8 cellular contexts compared by ENCODE assay signal in the genomic region with DNA sequence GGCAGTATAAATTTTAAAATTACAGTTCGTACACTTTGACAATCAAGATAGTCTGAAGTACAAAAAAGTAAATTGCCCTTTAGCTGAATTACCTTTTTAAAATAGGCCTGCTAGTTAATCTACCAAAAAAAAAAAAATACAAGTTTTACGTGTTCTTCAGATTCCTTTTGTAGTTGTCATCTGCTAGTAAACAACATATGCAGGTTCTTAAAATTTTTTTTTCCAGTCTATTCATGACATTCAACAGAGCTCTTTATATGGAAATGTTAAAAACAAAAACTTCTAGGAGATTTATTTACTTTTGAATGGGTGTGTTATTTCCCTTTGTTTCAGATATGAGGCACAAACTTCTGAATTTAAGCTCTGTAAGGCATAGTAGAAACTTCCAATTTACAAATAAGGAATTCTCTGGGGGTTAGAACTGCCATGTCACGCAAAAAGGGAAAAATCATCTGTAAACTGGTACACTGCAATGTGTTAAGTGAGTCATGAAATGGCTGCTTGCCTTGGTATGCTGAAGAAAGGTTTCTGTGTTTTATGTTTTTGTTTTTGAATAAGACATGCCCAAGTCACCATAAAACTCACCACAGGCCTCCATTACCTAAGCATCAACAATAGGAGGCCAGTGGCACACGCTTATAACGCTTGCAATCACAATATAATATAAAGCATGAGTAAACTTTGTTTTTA.
A peak's percentile ranks its signal among the peaks of the same experiment; 100 is the strongest.
DNase-seq lines count a peak whose midpoint lies in the region; ATAC-seq and TF ChIP-seq lines count a peak whose summit lies in the region.
"Not testable (repeated sequence)": the region's sequence is repeated elsewhere in the genome, so short reads cannot be mapped to it uniquely, and the experiment has no call there.

No MANE protein-coding gene starts in this region.

- H3K79me1 ChIP-seq in IMR-90 (ENCODE audit: low read depth in 1 of 2, low read length in 2 of 2): not testable (repeated sequence)
- peaks cover 22% of the 10 kb centered on the region for H3K79me1 ChIP-seq in trophoblast cell (ENCODE audit: low read length)

- dilution Hi-C loops in IMR-90 (cut with HindIII; ENCODE audit: low sequenced_read_pairs, unreplicated experiment): not testable (repeated sequence)

- not testable (repeated sequence) for H3K4me2 ChIP-seq in IMR-90 (ENCODE audit: low read depth, low read length); trophoblast cell (ENCODE audit: low read length)

- not testable (repeated sequence) for H3K56ac ChIP-seq in IMR-90 (ENCODE audit: extremely low read depth, insufficient read depth, low read length)

- H4K91ac ChIP-seq in IMR-90 (ENCODE audit: insufficient read depth, low read depth, low read length): not testable (repeated sequence)
- H4K91ac ChIP-seq in trophoblast cell (ENCODE audit: low read depth, low read length): peak overlapping the region; percentile 65

- H2BK15ac ChIP-seq in IMR-90 (ENCODE audit: low read depth, low read length): not testable (repeated sequence)

- TF ChIP-seq POLR2A in IMR-90 (IDR thresholded peaks at IDR 0.05; ENCODE audit: low read depth, low read length); uterus (IDR thresholded peaks at IDR 0.05): not testable (repeated sequence)

- not testable (repeated sequence) for H2AK5ac ChIP-seq in IMR-90 (ENCODE audit: low read depth, low read length); trophoblast cell (ENCODE audit: low read length)

- H3K9me3 ChIP-seq in IMR-90 (ENCODE audit: control insufficient read depth, insufficient read depth, low read length); iPS-18a (ENCODE audit: control insufficient read depth, low read depth, low read length); trophoblast cell (ENCODE audit: insufficient read depth, low read depth, low read length); uterus: not testable (repeated sequence)

- H3K4ac ChIP-seq in IMR-90 (ENCODE audit: low read depth, low read length): not testable (repeated sequence)
- peak overlapping the region; percentile 50 for H3K4ac ChIP-seq in trophoblast cell (ENCODE audit: low read depth, low read length)

- not testable (repeated sequence) for H4K12ac ChIP-seq in trophoblast cell (ENCODE audit: low read depth, low read length)

- CTCF ChIA-PET in IMR-90 (lab: Yijun Ruan, JAX): interaction anchor here (0.6 kb wide), 1 partner anchor 286 kb away, joined by 3 read pairs; no protein-coding TSS in a partner anchor
- CTCF ChIA-PET in activated CD4-positive, alpha-beta T cell treated with anti-CD3 and anti-CD28 coated beads for 36 hours (lab: Charles Lee): not testable (repeated sequence)

- H2BK120ac ChIP-seq in IMR-90 (ENCODE audit: low read depth, low read length): not testable (repeated sequence)
- peak overlapping the region; percentile 69 for H2BK120ac ChIP-seq in trophoblast cell (ENCODE audit: insufficient read depth, low read length, poor library complexity)

- POLR2A ChIA-PET in IMR-90 (lab: Charles Lee; ENCODE audit: unreplicated experiment): interaction anchor here (0.6 kb wide), 2 partner anchors 104 to 1627 kb away, joined by 5 to 8 read pairs; no protein-coding TSS in a partner anchor
- POLR2A ChIA-PET in activated CD4-positive, alpha-beta T cell treated with anti-CD3 and anti-CD28 coated beads for 36 hours (lab: Charles Lee): not testable (repeated sequence)

- H3K4me3 Mint-ChIP-seq in activated CD4-positive, alpha-beta T cell treated with anti-CD3 and anti-CD28 coated beads for 36 hours: peak overlapping the region; percentile 15

- not testable (repeated sequence) for H3K27ac ChIP-seq in IMR-90 (ENCODE audit: insufficient read depth, low read length)
- H3K27ac ChIP-seq in iPS-18a (ENCODE audit: low read length) (peak overlapping the region; percentile 73), trophoblast cell (ENCODE audit: low read depth, low read length) (peak overlapping the region; percentile 72), uterus (peak overlapping the region; percentile 73 to 92)

- not testable (repeated sequence) for H3K23ac ChIP-seq in IMR-90 (ENCODE audit: low read depth, low read length); trophoblast cell (ENCODE audit: low read length)

- WGBS in IMR-90 (ENCODE audit: extremely low coverage in 2 of 2, insufficient read length in 1 of 2), 2 experiments: no CpG with 5 or more reads among the region's 5 CpGs
- WGBS in trophoblast cell (ENCODE audit: extremely low coverage, insufficient coverage, insufficient read length): no CpG with 5 or more reads among the region's 5 CpGs

- ATAC-seq in IMR-90 (ENCODE audit: low read depth): peak; percentile 34
- ATAC-seq in activated CD4-positive, alpha-beta T cell treated with anti-CD3 and anti-CD28 coated beads for 36 hours: peak; percentile 78

- H3K4me1 Mint-ChIP-seq in activated CD4-positive, alpha-beta T cell treated with anti-CD3 and anti-CD28 coated beads for 36 hours: peaks cover 50% of the 10 kb centered on the region

- not testable (repeated sequence) for H2BK20ac ChIP-seq in IMR-90 (ENCODE audit: low read depth, low read length)

- intact Hi-C loops in IMR-90 (cut with micrococcal nuclease); uterus (cut with DNase I; ENCODE audit: low total_unique reads): not testable (repeated sequence)
- intact Hi-C loops in activated CD4-positive, alpha-beta T cell treated with anti-CD3 and anti-CD28 coated beads for 36 hours (cut with DNase I, micrococcal nuclease): loop anchor here (1.0 kb wide), 2 partner anchors 9 to 12 kb away; no protein-coding TSS in a partner anchor

- not testable (repeated sequence) for H3K4me3 ChIP-seq in IMR-90 (ENCODE audit: insufficient read depth, low read depth, low read length); epithelial cell of esophagus (ENCODE audit: low read length); iPS-18a (ENCODE audit: low read length); trophoblast cell (ENCODE audit: low read depth, low read length); uterus

- not testable (repeated sequence) for H3K9ac ChIP-seq in IMR-90 (ENCODE audit: low read depth, low read length); trophoblast cell (ENCODE audit: low read length)
- H3K9ac ChIP-seq in iPS-18a (ENCODE audit: low read length): peak overlapping the region; percentile 41

- H4K8ac ChIP-seq in IMR-90 (ENCODE audit: low read depth in 2 of 2, low read length in 2 of 2): 0 out of 4 replicates have a peak overlapping the region, but pooled peaks of 1 of the 2 experiments have one; percentile 0
- H4K8ac ChIP-seq in trophoblast cell (ENCODE audit: low read depth, low read length): not testable (repeated sequence)

- not testable (repeated sequence) for BruUV-seq in IMR-90 (replicated peaks; lab: Mats Ljungman, UMichigan)

- not testable (repeated sequence) for H3K79me2 ChIP-seq in trophoblast cell (ENCODE audit: control insufficient read depth, insufficient read depth, low read length, poor library complexity)

- peaks cover 16% of the 10 kb centered on the region for H3K9me1 ChIP-seq in IMR-90 (ENCODE audit: insufficient read depth, low read length)

- not testable (repeated sequence) for H4K5ac ChIP-seq in IMR-90 (ENCODE audit: low read depth, low read length)

- not testable (repeated sequence) for H3K27me3 ChIP-seq in IMR-90 (ENCODE audit: control insufficient read depth, insufficient read depth, low read length); iPS-18a (ENCODE audit: control insufficient read depth, insufficient read depth, low read length); trophoblast cell (ENCODE audit: insufficient read depth, low read length); uterus

- peak overlapping the region; percentile 56 for H2BK5ac ChIP-seq in IMR-90 (ENCODE audit: low read depth, low read length, poor library complexity, severe bottlenecking)
- H2BK5ac ChIP-seq in trophoblast cell (ENCODE audit: low read depth, low read length, poor library complexity): peak overlapping the region; percentile 74

- H3K18ac ChIP-seq in IMR-90 (ENCODE audit: low read depth, low read length): peak overlapping the region; percentile 87; the same call in 1 of the 2 replicates
- H3K18ac ChIP-seq in trophoblast cell (ENCODE audit: low read length): not testable (repeated sequence)

- in situ Hi-C loops in IMR-90 (cut with MboI; ENCODE audit: low sequenced_read_pairs): not testable (repeated sequence)

- not testable (repeated sequence) for H2AFZ ChIP-seq in IMR-90 (replicated peaks; ENCODE audit: low read length, poor library complexity); trophoblast cell (ENCODE audit: insufficient read depth, low read length, poor library complexity)

- not testable (repeated sequence) for TF ChIP-seq RAD21 in IMR-90 (IDR thresholded peaks at IDR 0.05; ENCODE audit: low read length)

- not testable (repeated sequence) for H3K36me3 ChIP-seq in IMR-90 (ENCODE audit: control insufficient read depth, insufficient read depth, low read length); iPS-18a (ENCODE audit: control insufficient read depth, low read depth, low read length); trophoblast cell (ENCODE audit: control insufficient read depth in 1 of 2, insufficient read depth in 2 of 2, low read length in 2 of 2); uterus

- DNase-seq in ELR (ENCODE audit: low read depth): peak; percentile 93
- DNase-seq in IMR-90: peak; percentile 87
- DNase-seq in activated CD4-positive, alpha-beta T cell treated with anti-CD3 and anti-CD28 coated beads for 36 hours: not testable (repeated sequence)
- peak; percentile 91 for DNase-seq in astrocyte of the hippocampus (ENCODE audit: low read depth, low spot score)
- peak; percentile 32 for DNase-seq in epithelial cell of esophagus (ENCODE audit: low read depth)
- peak in 1 of 2 donors; percentile 68 for DNase-seq in trophoblast cell
- DNase-seq in uterus: peak in 1 of 2 donors; percentile 68

- not testable (repeated sequence) for H2AK9ac ChIP-seq in IMR-90 (replicated peaks; ENCODE audit: low read depth, low read length, poor library complexity)

- H3K14ac ChIP-seq in IMR-90 (replicated peaks; ENCODE audit: low read depth, low read length); trophoblast cell (ENCODE audit: low read length): not testable (repeated sequence)

- H2BK12ac ChIP-seq in trophoblast cell (ENCODE audit: low read length): not testable (repeated sequence)

- not testable (repeated sequence) for TF ChIP-seq CTCF in IMR-90 (conservative IDR thresholded peaks at IDR 0.05; ENCODE audit: low read depth, low read length); epithelial cell of esophagus (IDR thresholded peaks at IDR 0.05; ENCODE audit: insufficient read depth, low read depth, low read length, missing control alignments); uterus (IDR thresholded peaks at IDR 0.05)

- H3K27me3 Mint-ChIP-seq in activated CD4-positive, alpha-beta T cell treated with anti-CD3 and anti-CD28 coated beads for 36 hours: not testable (repeated sequence)

- not testable (repeated sequence) for H3K36me3 Mint-ChIP-seq in activated CD4-positive, alpha-beta T cell treated with anti-CD3 and anti-CD28 coated beads for 36 hours (ENCODE audit: low read depth)

- peak overlapping the region; percentile 73 for H3K27ac Mint-ChIP-seq in activated CD4-positive, alpha-beta T cell treated with anti-CD3 and anti-CD28 coated beads for 36 hours

- H3K4me1 ChIP-seq in IMR-90 (ENCODE audit: control insufficient read depth, insufficient read depth, low read length) (peaks cover 22% of the 10 kb centered on the region), iPS-18a (ENCODE audit: control insufficient read depth, low read depth, low read length) (peaks cover 53% of the 10 kb centered on the region), trophoblast cell (ENCODE audit: control insufficient read depth in 1 of 2, insufficient read depth in 2 of 2, low read length in 2 of 2) (peaks cover 11 to 18% of the 10 kb centered on the region in 2 experiments)
- H3K4me1 ChIP-seq in uterus: not testable (repeated sequence)

- H4K20me1 ChIP-seq in IMR-90 (ENCODE audit: insufficient read depth, low read length): not testable (repeated sequence)

- H3K9me3 Mint-ChIP-seq in activated CD4-positive, alpha-beta T cell treated with anti-CD3 and anti-CD28 coated beads for 36 hours (ENCODE audit: low read depth): not testable (repeated sequence)
